Comparison of ENCODE assay signal across 9 cellular contexts in the genomic region with DNA sequence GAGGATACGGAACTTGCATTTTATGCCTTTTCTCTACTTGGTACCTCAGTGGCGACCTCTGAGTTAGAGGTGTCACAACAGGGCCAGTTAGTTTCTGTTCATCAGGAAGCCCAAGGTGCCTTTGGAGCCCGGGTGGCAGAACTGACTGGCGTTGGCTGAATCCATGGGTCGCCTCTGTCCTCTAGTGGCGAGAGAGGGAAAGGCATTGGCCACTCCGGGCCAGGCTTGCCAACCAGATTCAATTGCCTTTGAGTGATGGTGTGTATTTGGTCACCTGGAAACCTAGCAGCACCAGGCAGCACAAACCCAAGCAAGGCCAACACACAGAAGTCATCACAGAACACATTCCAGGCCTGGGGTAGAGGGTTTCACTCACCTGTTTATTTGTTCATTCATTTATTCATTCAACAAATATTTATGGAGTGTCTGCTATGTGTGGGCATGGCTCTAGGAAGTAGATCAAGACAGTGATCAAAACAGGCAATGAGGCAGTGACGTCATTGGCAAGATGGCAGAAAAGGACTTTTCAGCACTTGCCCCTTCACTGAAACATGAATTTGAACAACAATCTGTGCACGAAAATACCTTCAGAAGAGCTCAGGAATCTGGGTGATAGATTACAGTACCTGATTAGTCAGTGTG. TPM values are rescaled to one million over a fixed set of nuclear protein-coding genes. Genes with fewer than 3 reads are reported as not detected.
DNase-seq lines count a peak whose midpoint lies in the region; ATAC-seq, FAIRE-seq and TF ChIP-seq lines count a peak whose summit lies in the region.
"Had no signal": no experiment of that assay in that cellular context is flagged by ENCODE, and none has a peak within 500 bp of the region (broad histone marks: within the 10 kb centered on the region; RNA-seq: fewer than 3 reads in every experiment).

No MANE protein-coding gene starts in this region.

- POLR2A ChIA-PET in WTC11 (lab: Charles Lee), result no interaction called here

- H3K36me3 ChIP-seq in H7 (replicated peaks; ENCODE audit: control insufficient read depth, insufficient read depth, low read length), result no peaks in the 10 kb centered on the region
- H3K36me3 ChIP-seq in mesendoderm (ENCODE audit: control insufficient read depth, insufficient read depth, low read length), result no peaks in the 10 kb centered on the region

- no peaks in the 10 kb centered on the region for H3K27me3 Mint-ChIP-seq in WTC11 (ENCODE audit: low read depth)

- H3K27ac Mint-ChIP-seq in WTC11, result no peak overlapping the region
- H3K27ac Mint-ChIP-seq: T-helper 1 cell treated with Interleukin-12 subunit alpha and Interleukin-12 subunit beta and Interleukin-4 antibody, amounts not matched to agents 30 μg/mL and 1 μg/mL, for 36 hours had no signal

- no peaks in the 10 kb centered on the region for H3K79me1 ChIP-seq in mesendoderm (ENCODE audit: low read length)

- H2BK5ac ChIP-seq in mesendoderm (ENCODE audit: low read length), result no peak overlapping the region

- no peak overlapping the region for H3K4me3 ChIP-seq in H7 (ENCODE audit: insufficient read depth, low read depth, low read length)
- H3K4me3 ChIP-seq in epithelial cell of esophagus (ENCODE audit: low read length), result no peak overlapping the region
- no peak overlapping the region for H3K4me3 ChIP-seq in mesendoderm (ENCODE audit: low read length)

- H4K5ac ChIP-seq in mesendoderm (ENCODE audit: low read length), result no peak overlapping the region

- no peak overlapping the region for H3K9ac ChIP-seq in mesendoderm (ENCODE audit: low read length)

- peaks cover 8% of the 10 kb centered on the region for H3K4me1 Mint-ChIP-seq in WTC11

- no peaks in the 10 kb centered on the region; the same call in 1 of the 2 replicates for H3K27me3 ChIP-seq in H7 (ENCODE audit: control insufficient read depth, insufficient read depth, low read length)
- no peaks in the 10 kb centered on the region for H3K27me3 ChIP-seq in mesendoderm (ENCODE audit: insufficient read depth, low read length, poor library complexity)

- FAIRE-seq in D721Med (lab: Jason Lieb, UNC), result no peak

- WGBS in mesendoderm (ENCODE audit: extremely low coverage, insufficient coverage, low lambda C conversion rate), result no CpG with 5 or more reads among the region's 9 CpGs

- H4K8ac ChIP-seq in mesendoderm (ENCODE audit: low read depth, low read length), result no peak overlapping the region

- TF ChIP-seq CTCF in D721Med (IDR thresholded peaks at IDR 0.05; ENCODE audit: insufficient read depth, missing control alignments) (peak; percentile 91), WTC11 (IDR thresholded peaks at IDR 0.05) (peak; percentile 92), epithelial cell of esophagus (IDR thresholded peaks at IDR 0.05; ENCODE audit: insufficient read depth, low read depth, low read length, missing control alignments) (peak; percentile 96)

- ATAC-seq in WTC11 (peak; percentile 95), HG02870 (IDR thresholded peaks at IDR 0.05; ENCODE audit: unreplicated experiment) (no peak)
- no peak for ATAC-seq in stimulated activated naive CD8-positive, alpha-beta T cell treated with anti-CD3 and anti-CD28 coated beads, Interleukin-15, Interleukin-2, amounts not matched to agents 100 U/mL and 50 U/mL, for 24 hours

- H3K23ac ChIP-seq in mesendoderm (ENCODE audit: low read length), result no peak overlapping the region

- H3K9me3 Mint-ChIP-seq in WTC11, result no peaks in the 10 kb centered on the region
- H3K9me3 Mint-ChIP-seq: T-helper 1 cell treated with Interleukin-12 subunit alpha and Interleukin-12 subunit beta and Interleukin-4 antibody, amounts not matched to agents 30 μg/mL and 1 μg/mL, for 36 hours had no signal

- H3K56ac ChIP-seq in mesendoderm (ENCODE audit: low read length), result no peak overlapping the region

- no peak overlapping the region for H3K4ac ChIP-seq in mesendoderm (ENCODE audit: low read depth, low read length)

- H3K4me3 Mint-ChIP-seq in WTC11, result no peak overlapping the region
- H3K4me3 Mint-ChIP-seq: T-helper 1 cell treated with Interleukin-12 subunit alpha and Interleukin-12 subunit beta and Interleukin-4 antibody, amounts not matched to agents 30 μg/mL and 1 μg/mL, for 36 hours had no signal

- CTCF ChIA-PET in WTC11 (lab: Charles Lee), result interaction anchor here (0.6 to 1.0 kb wide), 2 partner anchors 145 to 148 kb away, joined by 3 to 9 read pairs; no protein-coding TSS in a partner anchor

- DNase-seq in D721Med (ENCODE audit: insufficient read length, low spot score) (peak; percentile 33), H7 (peak; percentile 83), NCI-H2029 (lab: John Stamatoyannopoulos, UW) (peak; percentile 64), WTC11 (ENCODE audit: low spot score) (peak; percentile 84), epithelial cell of esophagus (ENCODE audit: low read depth) (peak; percentile 46), mesendoderm (peak; percentile 78)
- peak; percentile 57 for DNase-seq in stimulated activated naive CD8-positive, alpha-beta T cell treated with anti-CD3 and anti-CD28 coated beads, Interleukin-15, Interleukin-2, amounts not matched to agents 100 U/mL and 50 U/mL, for 24 hours

- no peaks in the 10 kb centered on the region for H3K79me2 ChIP-seq in mesendoderm (ENCODE audit: control insufficient read depth, insufficient read depth, low read length)

- H3K36me3 Mint-ChIP-seq in WTC11, result no peaks in the 10 kb centered on the region

- no peak overlapping the region for H2BK120ac ChIP-seq in mesendoderm (ENCODE audit: low read depth, low read length)

- no peak overlapping the region for H3K18ac ChIP-seq in mesendoderm (ENCODE audit: low read length)

- no peak overlapping the region for H2AK5ac ChIP-seq in mesendoderm (ENCODE audit: low read length)

- H3K4me1 ChIP-seq in mesendoderm (ENCODE audit: control insufficient read depth, low read depth, low read length), result no peaks in the 10 kb centered on the region

- H3K27ac ChIP-seq in mesendoderm (ENCODE audit: low read depth, low read length), result no peak overlapping the region

- H3K4me2 ChIP-seq in mesendoderm (ENCODE audit: low read length), result no peak overlapping the region

- no peak overlapping the region for H2BK15ac ChIP-seq in mesendoderm (replicated peaks; ENCODE audit: low read depth)

TF ChIP-seq in WTC11, 78 proteins besides CTCF, POLR2A, EP300 and RAD21:
- TF ChIP-seq MYBL2 (CRISPR knock-in tag; IDR thresholded peaks at IDR 0.05) (no peak), EMX1 (CRISPR knock-in tag; IDR thresholded peaks at IDR 0.05) (no peak), GTF2I (CRISPR knock-in tag; conservative IDR thresholded peaks at IDR 0.05) (no peak), PRRX2 (CRISPR knock-in tag; IDR thresholded peaks at IDR 0.05) (no peak), ZNF423 (CRISPR knock-in tag; IDR thresholded peaks at IDR 0.05) (no peak), SMAD4 (CRISPR knock-in tag; IDR thresholded peaks at IDR 0.05) (no peak), ZNF396 (CRISPR knock-in tag; IDR thresholded peaks at IDR 0.05; ENCODE audit: borderline replicate concordance) (no peak), USF2 (CRISPR knock-in tag; IDR thresholded peaks at IDR 0.05) (no peak), ZNF416 (CRISPR knock-in tag; IDR thresholded peaks at IDR 0.05) (no peak), JUN (CRISPR knock-in tag; IDR thresholded peaks at IDR 0.05) (no peak)
- TF ChIP-seq, protein P1, sequence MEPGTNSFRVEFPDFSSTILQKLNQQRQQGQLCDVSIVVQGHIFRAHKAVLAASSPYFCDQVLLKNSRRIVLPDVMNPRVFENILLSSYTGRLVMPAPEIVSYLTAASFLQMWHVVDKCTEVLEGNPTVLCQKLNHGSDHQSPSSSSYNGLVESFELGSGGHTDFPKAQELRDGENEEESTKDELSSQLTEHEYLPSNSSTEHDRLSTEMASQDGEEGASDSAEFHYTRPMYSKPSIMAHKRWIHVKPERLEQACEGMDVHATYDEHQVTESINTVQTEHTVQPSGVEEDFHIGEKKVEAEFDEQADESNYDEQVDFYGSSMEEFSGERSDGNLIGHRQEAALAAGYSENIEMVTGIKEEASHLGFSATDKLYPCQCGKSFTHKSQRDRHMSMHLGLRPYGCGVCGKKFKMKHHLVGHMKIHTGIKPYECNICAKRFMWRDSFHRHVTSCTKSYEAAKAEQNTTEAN (CRISPR knock-in tag; IDR thresholded peaks at IDR 0.05), result no peak
TF ChIP-seq in WTC11: peak in this region for 0.

RNA-seq across cellular contexts. Expression of gene KCNA5, which starts 40.5 kb away (rescaled TPM):
- 0.85 and 1.7 TPM in 2 replicates for total RNA-seq in H7 (2014; rRNA removed; shearing (Covaris generic))
- 0.14 to 0.23 TPM (median 0.22 TPM) in 3 replicates for total RNA-seq in WTC11 (2021)
- polyA plus RNA-seq in mesendoderm (2013, experiment 1 of 2), result 1.6 TPM
- 1.4 TPM for polyA plus RNA-seq in mesendoderm (2013, experiment 2 of 2)

Comparison
In these comparisons a context has a peak if more than half of its experiments do, and no peak if none do; other contexts are left out.
1. DNase-seq: peak in every context shown above with its lines; median percentile 84 in WTC11; 83 in H7; 78 in mesendoderm; 64 in NCI-H2029; 57 in stimulated activated naive CD8-positive, alpha-beta T cell treated with anti-CD3 and anti-CD28 coated beads, Interleukin-15, Interleukin-2, amounts not matched to agents 100 U/mL and 50 U/mL, for 24 hours; 46 in epithelial cell of esophagus; 33 in D721Med.